1 cellular context compared by ENCODE assay signal in genomic region chr15:44711356-44712107, GRCh38.
TF ChIP-seq lines count a peak whose summit lies in the region.

Gene B2M, plus strand, starts transcription at chr15:44711517. Its CDS starts 30 bp downstream, at chr15:44711547.

TF ChIP-seq in HepG2, 621 proteins besides CTCF, POLR2A, EP300 and RAD21 (continued from another document and continues in another):
- TF ChIP-seq HNRNPL (IDR thresholded peaks at IDR 0.05; ENCODE audit: low read depth, low read length), result peak; percentile 96
- TF ChIP-seq POLR2AphosphoS5 (IDR thresholded peaks at IDR 0.05; ENCODE audit: low read depth, low read length), result peak; percentile 100
- TF ChIP-seq ATF6 (CRISPR knock-in tag; conservative IDR thresholded peaks at IDR 0.05), result no peak
- TF ChIP-seq ZKSCAN1 (IDR thresholded peaks at IDR 0.05; ENCODE audit: low read length), result no peak
- peak; percentile 89 for TF ChIP-seq RBM39 (IDR thresholded peaks at IDR 0.05; ENCODE audit: low read depth, low read length, poor library complexity, severe bottlenecking)
- peak; percentile 94 for TF ChIP-seq NFYC (CRISPR knock-in tag; IDR thresholded peaks at IDR 0.05)
- TF ChIP-seq ZNF572 (CRISPR knock-in tag; IDR thresholded peaks at IDR 0.05), result 0 out of 2 replicates have a peak, but pooled peaks have one; percentile 34
- TF ChIP-seq ZNF724P (CRISPR knock-in tag; IDR thresholded peaks at IDR 0.05; ENCODE audit: borderline replicate concordance), result no peak; the same call in 1 of the 2 replicates
- no peak for TF ChIP-seq STAG1 (CRISPR knock-in tag; IDR thresholded peaks at IDR 0.05)
- TF ChIP-seq BRF2 (CRISPR knock-in tag; IDR thresholded peaks at IDR 0.05), result no peak
- peak; percentile 45; the same call in 1 of the 2 replicates for TF ChIP-seq ZNF564 (CRISPR knock-in tag; IDR thresholded peaks at IDR 0.05)
- TF ChIP-seq FOXP4 (CRISPR knock-in tag; IDR thresholded peaks at IDR 0.05), result no peak
- peak; percentile 59; the same call in 1 of the 2 replicates for TF ChIP-seq ZNF292 (CRISPR knock-in tag; IDR thresholded peaks at IDR 0.05; ENCODE audit: borderline replicate concordance, low read depth)
- TF ChIP-seq ZNF766 (CRISPR knock-in tag; IDR thresholded peaks at IDR 0.05; ENCODE audit: borderline replicate concordance), result no peak
- no peak; the same call in 1 of the 2 replicates for TF ChIP-seq ZNF768 (CRISPR knock-in tag; IDR thresholded peaks at IDR 0.05)
- peak; percentile 81 for TF ChIP-seq SMYD3 (CRISPR knock-in tag; IDR thresholded peaks at IDR 0.05)
- peak; percentile 49; the same call in 1 of the 2 replicates for TF ChIP-seq GABPB1 (CRISPR knock-in tag; IDR thresholded peaks at IDR 0.05)
- peak; percentile 82 for TF ChIP-seq SAP130 (CRISPR knock-in tag; IDR thresholded peaks at IDR 0.05; ENCODE audit: low read depth)
- TF ChIP-seq UBTF (CRISPR knock-in tag; IDR thresholded peaks at IDR 0.05), result peak; percentile 73
- peak; percentile 17; the same call in 1 of the 2 replicates for TF ChIP-seq RXRB (CRISPR knock-in tag; IDR thresholded peaks at IDR 0.05; ENCODE audit: borderline replicate concordance)
- no peak for TF ChIP-seq ZSCAN29 (CRISPR knock-in tag; conservative IDR thresholded peaks at IDR 0.05)
- TF ChIP-seq ZNF546 (CRISPR knock-in tag; conservative IDR thresholded peaks at IDR 0.05), result 0 out of 2 replicates have a peak, but pooled peaks have one; percentile 42
- TF ChIP-seq EHMT2 (IDR thresholded peaks at IDR 0.05; ENCODE audit: borderline replicate concordance, low read depth, low read length), result no peak
- TF ChIP-seq RNF219 (CRISPR knock-in tag; IDR thresholded peaks at IDR 0.05), result peak; percentile 39; the same call in 1 of the 2 replicates
- peak; percentile 71 for TF ChIP-seq CSRNP1 (CRISPR knock-in tag; IDR thresholded peaks at IDR 0.05)
- TF ChIP-seq REXO4 (CRISPR knock-in tag; IDR thresholded peaks at IDR 0.05; ENCODE audit: borderline replicate concordance), result no peak
- TF ChIP-seq SNAPC5 (CRISPR knock-in tag; IDR thresholded peaks at IDR 0.05; ENCODE audit: borderline replicate concordance), result peak; percentile 45; the same call in 1 of the 2 replicates
- peak; percentile 87 for TF ChIP-seq ZNF687 (CRISPR knock-in tag; IDR thresholded peaks at IDR 0.05)
- TF ChIP-seq LRRFIP1 (CRISPR knock-in tag; conservative IDR thresholded peaks at IDR 0.05), result no peak
- no peak for TF ChIP-seq PREB (CRISPR knock-in tag; IDR thresholded peaks at IDR 0.05)
- TF ChIP-seq ZC3H13 (CRISPR knock-in tag; IDR thresholded peaks at IDR 0.05), result no peak
- TF ChIP-seq ISL2 (CRISPR knock-in tag; IDR thresholded peaks at IDR 0.05), result no peak
- TF ChIP-seq ZMYM4 (CRISPR knock-in tag; IDR thresholded peaks at IDR 0.05), result peak; percentile 83
- TF ChIP-seq ERF (CRISPR knock-in tag; IDR thresholded peaks at IDR 0.05), result peak; percentile 68; the same call in 1 of the 2 replicates
- TF ChIP-seq MIER2 (CRISPR knock-in tag; IDR thresholded peaks at IDR 0.05), result no peak
- no peak for TF ChIP-seq PAX8 (CRISPR knock-in tag; IDR thresholded peaks at IDR 0.05; ENCODE audit: borderline replicate concordance)
- no peak for TF ChIP-seq FOSL1 (CRISPR knock-in tag; IDR thresholded peaks at IDR 0.05; ENCODE audit: borderline replicate concordance)
